In genomic region chr11:60840711-60841430, GRCh38 we compare ENCODE assay signal across 2 cellular contexts.
TF ChIP-seq lines count a peak whose summit lies in the region.

No MANE protein-coding gene starts in this region.

TF ChIP-seq in SK-N-SH, 30 proteins besides CTCF, POLR2A, EP300 and RAD21 (continued from another document):
- no peak for TF ChIP-seq ZBTB33 (IDR thresholded peaks at IDR 0.05; ENCODE audit: borderline replicate concordance, low read depth)
- no peak for TF ChIP-seq REST (IDR thresholded peaks at IDR 0.05; ENCODE audit: low read depth, low read length)
- no peak for TF ChIP-seq POLR2AphosphoS5 (IDR thresholded peaks at IDR 0.05; ENCODE audit: low read depth, low read length)
- no peak for TF ChIP-seq TEAD4 (IDR thresholded peaks at IDR 0.05; ENCODE audit: borderline replicate concordance, insufficient read depth)
- no peak for TF ChIP-seq MAX (IDR thresholded peaks at IDR 0.05; ENCODE audit: low read depth)

TF ChIP-seq in SK-N-SH treated with all-trans-retinoic acid at 6 μM for 48 hours, 23 proteins besides CTCF, POLR2A, EP300 and RAD21 (continued from another document):
- TF ChIP-seq TOX (CRISPR knock-in tag; IDR thresholded peaks at IDR 0.05; ENCODE audit: borderline replicate concordance) (no peak), CREB5 (CRISPR knock-in tag; IDR thresholded peaks at IDR 0.05; ENCODE audit: low read depth) (no peak)
